Comparison of ENCODE assay signal across 22 cellular contexts in the genomic region with DNA sequence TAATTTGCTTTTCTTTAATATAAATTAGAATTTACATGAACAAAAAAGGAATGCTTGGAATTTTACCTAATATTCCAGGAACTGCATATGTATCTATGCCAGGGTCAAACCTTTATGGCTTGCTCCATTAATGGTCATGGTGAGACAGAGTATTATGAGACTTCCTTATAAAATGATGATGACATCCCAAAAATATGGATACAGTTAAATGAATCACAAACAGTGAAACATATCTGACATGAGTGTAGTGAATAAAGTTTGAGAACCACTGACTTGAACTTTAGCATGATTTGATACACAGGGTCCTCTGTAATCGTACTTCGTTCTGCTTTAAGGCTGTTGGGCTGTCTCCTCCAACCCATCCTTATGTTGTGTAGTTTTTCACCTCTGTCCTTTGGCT. TPM values are rescaled to one million over a fixed set of nuclear protein-coding genes. Genes with fewer than 3 reads are reported as not detected.
DNase-seq lines count a peak whose midpoint lies in the region; ATAC-seq and TF ChIP-seq lines count a peak whose summit lies in the region.
"Had no signal": no experiment of that assay in that cellular context is flagged by ENCODE, and none has a peak within 500 bp of the region (broad histone marks: within the 10 kb centered on the region; RNA-seq: fewer than 3 reads in every experiment).

No MANE protein-coding gene starts in this region.

- no peaks in the 10 kb centered on the region for H3K9me2 ChIP-seq in SK-N-SH

- H3K79me2 ChIP-seq in SK-N-SH (ENCODE audit: insufficient read depth): peaks cover 67% of the 10 kb centered on the region

- peak overlapping the region; percentile 1 to 83 for H3K27ac Mint-ChIP-seq in effector memory CD8-positive, alpha-beta T cell
- no peak overlapping the region for H3K27ac Mint-ChIP-seq in activated CD4-positive, alpha-beta T cell treated with anti-CD3 and anti-CD28 coated beads, Interleukin-2, amount 10 ng/mL, durations not matched to agents 24 days and 14 days
- no peak overlapping the region for H3K27ac Mint-ChIP-seq in T-helper 2 cell treated with Interferon-gamma antibody and Interleukin-4, amounts not matched to agents 5 μg/mL and 100 μg/mL, for 36 hours
- H3K27ac Mint-ChIP-seq: GM23338; stimulated activated naive B cell treated with anti-CD40 and anti-IgM and Interleukin-4, amounts not matched to agents 10 μg/mL and 1 μg/mL and 100 μg/mL, for 72 hours had no signal

- H3K27me3 ChIP-seq in SK-N-SH (ENCODE audit: insufficient read depth) (no peaks in the 10 kb centered on the region), skeletal muscle satellite cell (ENCODE audit: control insufficient read depth, insufficient read depth, low read length) (no peaks in the 10 kb centered on the region)
- H3K27me3 ChIP-seq: MG63 had no signal

- TF ChIP-seq CTCF in SK-N-SH (IDR thresholded peaks at IDR 0.05): no peak

- DNase-seq in SK-N-SH (no peak), NCI-H226 (peak; percentile 26), NOMO-1 (lab: John Stamatoyannopoulos, UW; ENCODE audit: unreplicated experiment in 2 of 2) (no peak)
- no peak for DNase-seq in effector memory CD8-positive, alpha-beta T cell
- DNase-seq in activated CD4-positive, alpha-beta T cell treated with anti-CD3 and anti-CD28 coated beads, Interleukin-2, amount 10 ng/mL, durations not matched to agents 24 days and 14 days: no peak
- DNase-seq in T-helper 2 cell treated with Interferon-gamma antibody and Interleukin-4, amounts not matched to agents 5 μg/mL and 100 μg/mL, for 36 hours (ENCODE audit: low spot score): no peak
- DNase-seq: activated CD4-positive, alpha-beta T cell treated with anti-CD3 and anti-CD28 coated beads, Interleukin-2, amount 50 U/mL, for 1 hour; CD8-positive, alpha-beta memory T cell; DND-41; MG63; natural killer cell; NCI-H2029 treated with DMSO at 0.1 percent for 48 hours; NCI-H524 treated with DMSO at 0.1 percent for 48 hours; stimulated activated naive B cell treated with anti-CD40 and anti-IgM and Interleukin-4, amounts not matched to agents 10 μg/mL and 1 μg/mL and 100 μg/mL, for 72 hours; trophoblast cell had no signal

- H3K4me3 ChIP-seq in SK-N-SH (ENCODE audit: low read depth in 2 of 2, low read length in 1 of 2): no peak overlapping the region
- H3K4me3 ChIP-seq in skeletal muscle satellite cell (ENCODE audit: low read length): no peak overlapping the region
- H3K4me3 ChIP-seq: GM23338, MG63, smooth muscle cell had no signal

- CTCF ChIA-PET in SK-N-SH (lab: Yijun Ruan, JAX): no interaction called here

- peaks cover 13 to 44% of the 10 kb centered on the region in 2 experiments for H3K36me3 ChIP-seq in SK-N-SH (replicated peaks in 1 of 2; ENCODE audit: control insufficient read depth in 1 of 2, insufficient read depth in 2 of 2, low read length in 1 of 2)
- peaks cover 34% of the 10 kb centered on the region for H3K36me3 ChIP-seq in skeletal muscle satellite cell (ENCODE audit: insufficient read depth, low read length)

- H3K4me2 ChIP-seq in SK-N-SH (no peak overlapping the region), skeletal muscle satellite cell (ENCODE audit: low read length) (peak overlapping the region; percentile 21)
- H3K4me2 ChIP-seq: GM23338, smooth muscle cell had no signal

- no peak for TF ChIP-seq RAD21 in SK-N-SH (IDR thresholded peaks at IDR 0.05; ENCODE audit: low read length)

- TF ChIP-seq EP300 in SK-N-SH (IDR thresholded peaks at IDR 0.05; ENCODE audit: borderline replicate concordance in 1 of 2, low read depth in 1 of 2, low read length in 1 of 2): no peak

- peak overlapping the region in 1 of 2 experiments; percentile 35; a peak in 1 of 4 replicates for H3K27ac ChIP-seq in SK-N-SH (ENCODE audit: low read depth in 2 of 2, low read length in 1 of 2)
- H3K27ac ChIP-seq: 22Rv1 had no signal

- peaks cover 18% of the 10 kb centered on the region for H3F3A ChIP-seq in SK-N-SH (replicated peaks; ENCODE audit: insufficient read depth)

- POLR2A ChIA-PET in SK-N-SH (lab: Yijun Ruan, JAX): no interaction called here

- peak; percentile 35; the same call in 1 of the 3 replicates for ATAC-seq in SK-N-SH treated with all-trans-retinoic acid at 6 μM for 48 hours
- ATAC-seq in effector memory CD8-positive, alpha-beta T cell (replicated peaks): no peak
- ATAC-seq: GM23338; natural killer cell; stimulated activated naive B cell treated with anti-CD40 and anti-IgM and Interleukin-4, amounts not matched to agents 10 μg/mL and 1 μg/mL and 100 μg/mL, for 72 hours had no signal

- peaks cover 0 to 12% of the 10 kb centered on the region in 2 experiments; a peak in 1 of 4 replicates for H3K4me1 ChIP-seq in SK-N-SH (ENCODE audit: control insufficient read depth in 1 of 2, insufficient read depth in 2 of 2, low read depth in 1 of 2, low read length in 1 of 2)
- peaks cover 16% of the 10 kb centered on the region for H3K4me1 ChIP-seq in skeletal muscle satellite cell (ENCODE audit: control insufficient read depth, insufficient read depth, low read length)

- WGBS in SK-N-SH (ENCODE audit: low lambda C conversion rate): 91% methylated on average over 2 of the region's 2 CpGs

- H3K27me3 Mint-ChIP-seq in effector memory CD8-positive, alpha-beta T cell: no peaks in the 10 kb centered on the region
- no peaks in the 10 kb centered on the region for H3K27me3 Mint-ChIP-seq in activated CD4-positive, alpha-beta T cell treated with anti-CD3 and anti-CD28 coated beads, Interleukin-2, amount 10 ng/mL, durations not matched to agents 24 days and 14 days
- no peaks in the 10 kb centered on the region for H3K27me3 Mint-ChIP-seq in T-helper 2 cell treated with Interferon-gamma antibody and Interleukin-4, amounts not matched to agents 5 μg/mL and 100 μg/mL, for 36 hours (ENCODE audit: low read depth)
- H3K27me3 Mint-ChIP-seq: CD8-positive, alpha-beta memory T cell; central memory CD8-positive, alpha-beta T cell; progenitor cell of endocrine pancreas; stimulated activated naive B cell treated with anti-CD40 and anti-IgM and Interleukin-4, amounts not matched to agents 10 μg/mL and 1 μg/mL and 100 μg/mL, for 72 hours had no signal

- intact Hi-C loops in activated CD4-positive, alpha-beta T cell treated with anti-CD3 and anti-CD28 coated beads, Interleukin-2, amount 10 ng/mL, durations not matched to agents 24 days and 14 days (cut with micrococcal nuclease): no loop called here

- no peaks in the 10 kb centered on the region for H4K20me1 ChIP-seq in SK-N-SH (ENCODE audit: insufficient read depth)

- H3K9ac ChIP-seq in SK-N-SH: no peak overlapping the region
- no peak overlapping the region for H3K9ac ChIP-seq in skeletal muscle satellite cell (ENCODE audit: low read depth, low read length)

- H3K4me1 Mint-ChIP-seq in effector memory CD8-positive, alpha-beta T cell (ENCODE audit: low read depth in 2 of 2): peaks cover 0 to 1% of the 10 kb centered on the region in 2 donors
- peaks cover 6% of the 10 kb centered on the region for H3K4me1 Mint-ChIP-seq in activated CD4-positive, alpha-beta T cell treated with anti-CD3 and anti-CD28 coated beads, Interleukin-2, amount 10 ng/mL, durations not matched to agents 24 days and 14 days
- no peaks in the 10 kb centered on the region for H3K4me1 Mint-ChIP-seq in T-helper 2 cell treated with Interferon-gamma antibody and Interleukin-4, amounts not matched to agents 5 μg/mL and 100 μg/mL, for 36 hours (ENCODE audit: low read depth)
- H3K4me1 Mint-ChIP-seq: GM23338; natural killer cell; stimulated activated naive B cell treated with anti-CD40 and anti-IgM and Interleukin-4, amounts not matched to agents 10 μg/mL and 1 μg/mL and 100 μg/mL, for 72 hours had no signal

- H2AFZ ChIP-seq in SK-N-SH (ENCODE audit: low read depth): no peak overlapping the region
- H2AFZ ChIP-seq: GM23338 had no signal

- H3K9me3 ChIP-seq in SK-N-SH: no peaks in the 10 kb centered on the region
- H3K9me3 ChIP-seq in skeletal muscle satellite cell (replicated peaks; ENCODE audit: low read length): no peaks in the 10 kb centered on the region
- H3K9me3 ChIP-seq: MG63 had no signal

- no peak overlapping the region for H3K4me3 Mint-ChIP-seq in effector memory CD8-positive, alpha-beta T cell
- H3K4me3 Mint-ChIP-seq in activated CD4-positive, alpha-beta T cell treated with anti-CD3 and anti-CD28 coated beads, Interleukin-2, amount 10 ng/mL, durations not matched to agents 24 days and 14 days: no peak overlapping the region
- no peak overlapping the region for H3K4me3 Mint-ChIP-seq in T-helper 2 cell treated with Interferon-gamma antibody and Interleukin-4, amounts not matched to agents 5 μg/mL and 100 μg/mL, for 36 hours
- H3K4me3 Mint-ChIP-seq: CD8-positive, alpha-beta memory T cell; central memory CD8-positive, alpha-beta T cell; GM23338; natural killer cell; stimulated activated naive B cell treated with anti-CD40 and anti-IgM and Interleukin-4, amounts not matched to agents 10 μg/mL and 1 μg/mL and 100 μg/mL, for 72 hours had no signal

- no peaks in the 10 kb centered on the region for H3K9me3 Mint-ChIP-seq in effector memory CD8-positive, alpha-beta T cell
- no peaks in the 10 kb centered on the region for H3K9me3 Mint-ChIP-seq in activated CD4-positive, alpha-beta T cell treated with anti-CD3 and anti-CD28 coated beads, Interleukin-2, amount 10 ng/mL, durations not matched to agents 24 days and 14 days
- no peaks in the 10 kb centered on the region for H3K9me3 Mint-ChIP-seq in T-helper 2 cell treated with Interferon-gamma antibody and Interleukin-4, amounts not matched to agents 5 μg/mL and 100 μg/mL, for 36 hours
- H3K9me3 Mint-ChIP-seq: CD8-positive, alpha-beta memory T cell; central memory CD8-positive, alpha-beta T cell; GM23338; natural killer cell; stimulated activated naive B cell treated with anti-CD40 and anti-IgM and Interleukin-4, amounts not matched to agents 10 μg/mL and 1 μg/mL and 100 μg/mL, for 72 hours had no signal

- H3K36me3 Mint-ChIP-seq in effector memory CD8-positive, alpha-beta T cell (ENCODE audit: insufficient read depth): peaks cover 58% of the 10 kb centered on the region
- peaks cover 17% of the 10 kb centered on the region for H3K36me3 Mint-ChIP-seq in activated CD4-positive, alpha-beta T cell treated with anti-CD3 and anti-CD28 coated beads, Interleukin-2, amount 10 ng/mL, durations not matched to agents 24 days and 14 days (ENCODE audit: low read depth)
- H3K36me3 Mint-ChIP-seq in T-helper 2 cell treated with Interferon-gamma antibody and Interleukin-4, amounts not matched to agents 5 μg/mL and 100 μg/mL, for 36 hours (ENCODE audit: low read depth): peaks cover 7% of the 10 kb centered on the region
- H3K36me3 Mint-ChIP-seq: natural killer cell had no signal

RNA-seq across cellular contexts. Expression of gene MARCHF5, which starts 51.8 kb away (rescaled TPM):
- 24.2 and 32.0 TPM in 2 replicates for polyA plus RNA-seq in SK-N-SH (2012; rRNA removed)
- 40.8 and 46.1 TPM in 2 replicates for polyA plus RNA-seq in SK-N-SH (2012; cell fraction: cytosol; rRNA removed)
- 10.5 and 38.3 TPM in 2 replicates for polyA plus RNA-seq in SK-N-SH (2012; cell fraction: nucleus; rRNA removed)
- total RNA-seq in skeletal muscle satellite cell (2012; rRNA removed): 12.5 and 18.0 TPM in 2 replicates
- total RNA-seq in activated CD4-positive, alpha-beta T cell treated with anti-CD3 and anti-CD28 coated beads, Interleukin-2, amount 10 ng/mL, durations not matched to agents 24 days and 14 days: 22.0 and 24.7 TPM in 2 replicates

RNA-seq across cellular contexts. Expression of gene CPEB3, which starts 51.9 kb away (rescaled TPM):
- 0.36 TPM in 2 replicates for polyA plus RNA-seq in SK-N-SH (2012; rRNA removed)
- polyA plus RNA-seq in SK-N-SH (2012; cell fraction: cytosol; rRNA removed): 0.28 and 0.30 TPM in 2 replicates
- polyA plus RNA-seq in SK-N-SH (2012; cell fraction: nucleus; rRNA removed): 0.66 and 0.97 TPM in 2 replicates
- 0.51 and 0.66 TPM in 2 replicates for total RNA-seq in skeletal muscle satellite cell (2012; rRNA removed)
- 2.2 and 2.5 TPM in 2 replicates for total RNA-seq in activated CD4-positive, alpha-beta T cell treated with anti-CD3 and anti-CD28 coated beads, Interleukin-2, amount 10 ng/mL, durations not matched to agents 24 days and 14 days

Comparison
In these comparisons a context has a peak if more than half of its experiments do, and no peak if none do; other contexts are left out.
1. H3K27ac Mint-ChIP-seq: peak in effector memory CD8-positive, alpha-beta T cell (2 of 2); none in activated CD4-positive, alpha-beta T cell treated with anti-CD3 and anti-CD28 coated beads, Interleukin-2, amount 10 ng/mL, durations not matched to agents 24 days and 14 days (single experiment) and T-helper 2 cell treated with Interferon-gamma antibody and Interleukin-4, amounts not matched to agents 5 μg/mL and 100 μg/mL, for 36 hours (single experiment).